In genomic region chr6:42197574-42198362, GRCh38 we compare ENCODE assay signal across 10 cellular contexts. TPM values are rescaled to one million over a fixed set of nuclear protein-coding genes. Genes with fewer than 3 reads are reported as not detected.
DNase-seq lines count a peak whose midpoint lies in the region; TF ChIP-seq lines count a peak whose summit lies in the region.
"Had no signal": no experiment of that assay in that cellular context is flagged by ENCODE, and none has a peak within 500 bp of the region (broad histone marks: within the 10 kb centered on the region; RNA-seq: fewer than 3 reads in every experiment).

No MANE protein-coding gene starts in this region.

- H3K9me3 ChIP-seq in SK-N-SH (no peaks in the 10 kb centered on the region), spleen (no peaks in the 10 kb centered on the region), MG63 (no peaks in the 10 kb centered on the region)

- H3K4me2 ChIP-seq in SK-N-SH: peak overlapping the region; percentile 47

- H2AFZ ChIP-seq in SK-N-SH (ENCODE audit: low read depth): no peak overlapping the region

- TF ChIP-seq RAD21 in SK-N-SH (IDR thresholded peaks at IDR 0.05; ENCODE audit: low read length): no peak

- DNase-seq in AG20443 (ENCODE audit: low spot score): peak; percentile 61
- peak; percentile 34 for DNase-seq in GF-D8 (lab: John Stamatoyannopoulos, UW)
- no peak for DNase-seq in SK-N-SH
- DNase-seq in head of caudate nucleus: peak in 31 of 42 donors; percentile 9 to 78 (median 47)
- DNase-seq in GM13977 (ENCODE audit: low spot score): no peak
- DNase-seq in spleen: no peak
- DNase-seq in activated CD8-positive, alpha-beta memory T cell treated with anti-CD3 and anti-CD28 coated beads for 24 hours: no peak
- no peak for DNase-seq in MG63
- DNase-seq: effector CD4-positive, alpha-beta T cell; naive B cell had no signal

- H3K4me1 ChIP-seq in SK-N-SH (ENCODE audit: control insufficient read depth in 1 of 2, insufficient read depth in 2 of 2, low read depth in 1 of 2, low read length in 1 of 2) (peaks cover 0 to 31% of the 10 kb centered on the region in 2 experiments; a peak in 3 of 4 replicates), spleen (no peaks in the 10 kb centered on the region)

- no peak for TF ChIP-seq POLR2A in spleen (IDR thresholded peaks at IDR 0.05)

- TF ChIP-seq CTCF in SK-N-SH (IDR thresholded peaks at IDR 0.05): peak; percentile 17; the same call in 1 of the 2 replicates
- TF ChIP-seq CTCF in GM13977 (IDR thresholded peaks at IDR 0.05; ENCODE audit: extremely low read depth, insufficient read depth, missing control alignments): no peak
- TF ChIP-seq CTCF in spleen (IDR thresholded peaks at IDR 0.05 in 8 of 11, conservative IDR thresholded peaks at IDR 0.05 in 3 of 11): no peak

- H3K9ac ChIP-seq in SK-N-SH: peak overlapping the region; percentile 16; the same call in 1 of the 2 replicates

- no peaks in the 10 kb centered on the region for H3K9me2 ChIP-seq in SK-N-SH

- peaks cover 59% of the 10 kb centered on the region for H3F3A ChIP-seq in SK-N-SH (replicated peaks; ENCODE audit: insufficient read depth)

- H3K79me2 ChIP-seq in SK-N-SH (ENCODE audit: insufficient read depth): no peaks in the 10 kb centered on the region

- peaks cover 4% of the 10 kb centered on the region; the same call in 1 of the 2 replicates for H4K20me1 ChIP-seq in SK-N-SH (ENCODE audit: insufficient read depth)

- H3K36me3 ChIP-seq in SK-N-SH (replicated peaks in 1 of 2; ENCODE audit: control insufficient read depth in 1 of 2, insufficient read depth in 2 of 2, low read length in 1 of 2) (peaks cover 0 to 6% of the 10 kb centered on the region in 2 experiments), spleen (peaks cover 0 to 17% (median 1%) of the 10 kb centered on the region in 6 donors), MG63 (no peaks in the 10 kb centered on the region)

- WGBS in SK-N-SH (ENCODE audit: low lambda C conversion rate): 51% methylated on average over 13 of the region's 13 CpGs
- 69 to 85% (median 73%) methylated on average over 13 of the region's 13 CpGs for WGBS in spleen, 5 donors

- intact Hi-C loops in head of caudate nucleus (cut with DNase I): no loop called here
- intact Hi-C loops in spleen (cut with DNase I; ENCODE audit: low total_unique reads): no loop called here

- H3K27ac ChIP-seq in SK-N-SH (ENCODE audit: low read depth in 2 of 2, low read length in 1 of 2) (peak overlapping the region; percentile 11 to 94), spleen (peak overlapping the region in 1 of 8 donors; percentile 6)

- TF ChIP-seq EP300 in SK-N-SH (IDR thresholded peaks at IDR 0.05; ENCODE audit: borderline replicate concordance in 1 of 2, low read depth in 1 of 2, low read length in 1 of 2): peak in 1 of 2 experiments; percentile 55; a peak in 1 of 4 replicates

- no peak overlapping the region for H3K4me3 ChIP-seq in SK-N-SH (ENCODE audit: low read depth in 2 of 2, low read length in 1 of 2)
- H3K4me3 ChIP-seq in spleen: no peak overlapping the region
- H3K4me3 ChIP-seq in MG63: no peak overlapping the region

- POLR2A ChIA-PET in SK-N-SH (lab: Yijun Ruan, JAX): no interaction called here

- H3K27me3 ChIP-seq in SK-N-SH (ENCODE audit: insufficient read depth) (no peaks in the 10 kb centered on the region), spleen (replicated peaks in 1 of 7) (no peaks in the 10 kb centered on the region), MG63 (no peaks in the 10 kb centered on the region)

- CTCF ChIA-PET in SK-N-SH (lab: Yijun Ruan, JAX): interaction anchor here (2.9 kb wide), 1 partner anchor 17 kb away, joined by 11 read pairs; no protein-coding TSS in a partner anchor

- in situ Hi-C loops in GM13977 (cut with MboI; ENCODE audit: low pct_unique_long_range_greater_than_20kb, low sequenced_read_pairs, unreplicated experiment): no loop called here

TF ChIP-seq in SK-N-SH, 30 proteins besides CTCF, POLR2A, EP300 and RAD21 (continues in another document):
- TF ChIP-seq FOXM1 (IDR thresholded peaks at IDR 0.05; ENCODE audit: low read depth) (no peak), USF1 (IDR thresholded peaks at IDR 0.05; ENCODE audit: borderline replicate concordance, low read depth) (no peak), PBX3 (IDR thresholded peaks at IDR 0.05) (peak; percentile 78), POLR2AphosphoS5 (IDR thresholded peaks at IDR 0.05; ENCODE audit: low read depth, low read length) (no peak; the same call in 1 of the 2 replicates), TEAD4 (IDR thresholded peaks at IDR 0.05; ENCODE audit: borderline replicate concordance, insufficient read depth) (no peak), SIN3A (IDR thresholded peaks at IDR 0.05; ENCODE audit: borderline replicate concordance, low read depth, low read length) (no peak), RXRA (IDR thresholded peaks at IDR 0.05; ENCODE audit: borderline replicate concordance, low read depth) (no peak), GABPA (IDR thresholded peaks at IDR 0.05; ENCODE audit: low read depth) (no peak; the same call in 1 of the 2 replicates), FOXJ3 (CRISPR knock-in tag; IDR thresholded peaks at IDR 0.05) (no peak), NFIC (IDR thresholded peaks at IDR 0.05; ENCODE audit: borderline replicate concordance) (peak; percentile 62), ELF1 (IDR thresholded peaks at IDR 0.05) (peak; percentile 48; the same call in 1 of the 2 replicates), YY1 (IDR thresholded peaks at IDR 0.05; ENCODE audit: low read depth) (no peak), RCOR1 (IDR thresholded peaks at IDR 0.05; ENCODE audit: low read length) (no peak), JUND (IDR thresholded peaks at IDR 0.05) (peak; percentile 67; the same call in 1 of the 2 replicates), TCF12 (IDR thresholded peaks at IDR 0.05) (peak; percentile 74), USF2 (IDR thresholded peaks at IDR 0.05; ENCODE audit: borderline replicate concordance, low read depth, low read length) (no peak), RFX5 (IDR thresholded peaks at IDR 0.05; ENCODE audit: low read length) (no peak)
- TF ChIP-seq, protein P1, sequence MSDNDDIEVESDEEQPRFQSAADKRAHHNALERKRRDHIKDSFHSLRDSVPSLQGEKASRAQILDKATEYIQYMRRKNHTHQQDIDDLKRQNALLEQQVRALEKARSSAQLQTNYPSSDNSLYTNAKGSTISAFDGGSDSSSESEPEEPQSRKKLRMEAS (IDR thresholded peaks at IDR 0.05; ENCODE audit: low read depth): peak; percentile 61; the same call in 1 of the 2 replicates

RNA-seq across cellular contexts. Expression of gene GUCA1B, which starts 3.0 kb away (rescaled TPM):
- polyA plus RNA-seq in SK-N-SH (2012; rRNA removed): 1.0 and 1.2 TPM in 2 replicates
- polyA plus RNA-seq in SK-N-SH (2012; cell fraction: cytosol; rRNA removed): 0.51 and 0.79 TPM in 2 replicates
- 2.2 and 2.4 TPM in 2 replicates for polyA plus RNA-seq in SK-N-SH (2012; cell fraction: nucleus; rRNA removed)
- 1 to 10 TPM; 1.2 to 2.6 (median 1.9) TPM for total RNA-seq in spleen
- under 1 TPM; 0.70 to 0.87 (median 0.83) TPM for polyA plus RNA-seq in spleen
- total RNA-seq in MG63 (2014; rRNA removed; shearing (Covaris generic); ENCODE audit: low replicate concordance): not detected in 2 replicates

RNA-seq across cellular contexts. Expression of gene MRPS10, which starts 19.9 kb away (rescaled TPM):
- polyA plus RNA-seq in SK-N-SH (2012; rRNA removed): 29.8 and 35.5 TPM in 2 replicates
- polyA plus RNA-seq in SK-N-SH (2012; cell fraction: cytosol; rRNA removed): 47.9 and 55.7 TPM in 2 replicates
- 6.6 and 12.2 TPM in 2 replicates for polyA plus RNA-seq in SK-N-SH (2012; cell fraction: nucleus; rRNA removed)
- 10 to 100 TPM; 25.1 to 32.3 (median 27.7) TPM for total RNA-seq in spleen
- polyA plus RNA-seq in spleen: 10 to 100 TPM; 17.2 to 26.1 (median 18.0) TPM
- total RNA-seq in MG63 (2014; rRNA removed; shearing (Covaris generic); ENCODE audit: low replicate concordance): 61.9 and 65.5 TPM in 2 replicates

RNA-seq across cellular contexts. Expression of gene GUCA1A, which starts 24.6 kb away (rescaled TPM):
- 0.77 and 0.88 TPM in 2 replicates for polyA plus RNA-seq in SK-N-SH (2012; rRNA removed)
- polyA plus RNA-seq in SK-N-SH (2012; cell fraction: cytosol; rRNA removed): 0.68 and 1.3 TPM in 2 replicates
- 0.29 and 0.39 TPM in 2 replicates for polyA plus RNA-seq in SK-N-SH (2012; cell fraction: nucleus; rRNA removed)
- not detected for total RNA-seq in spleen
- polyA plus RNA-seq in spleen: under 1 TPM in 1 of 3 donors, not detected in 2; 0.11 TPM
- total RNA-seq in MG63 (2014; rRNA removed; shearing (Covaris generic); ENCODE audit: low replicate concordance): not detected in 2 replicates

RNA-seq across cellular contexts. Expression of gene C6orf132, which starts 55.3 kb away (rescaled TPM):
- polyA plus RNA-seq in SK-N-SH (2012; rRNA removed) (not detected in 2 replicates), spleen (under 1 TPM; 0.11 to 0.17 (median 0.13) TPM)
- polyA plus RNA-seq in SK-N-SH (2012; cell fraction: cytosol; rRNA removed): not detected in 2 replicates
- polyA plus RNA-seq in SK-N-SH (2012; cell fraction: nucleus; rRNA removed): not detected in 2 replicates
- total RNA-seq in spleen: under 1 TPM in 4 of 7 donors, not detected in 3; 0.05 to 0.27 (median 0.19) TPM
- total RNA-seq in MG63 (2014; rRNA removed; shearing (Covaris generic); ENCODE audit: low replicate concordance): 0.07 and 0.17 TPM in 2 replicates

Comparison
In these comparisons a context has a peak if more than half of its experiments do, and no peak if none do; other contexts are left out.
1. DNase-seq: peak in AG20443 (single experiment), GF-D8 (single experiment) and head of caudate nucleus (31 of 42); none in SK-N-SH (single experiment), GM13977 (single experiment), spleen (single experiment), activated CD8-positive, alpha-beta memory T cell treated with anti-CD3 and anti-CD28 coated beads for 24 hours (single experiment) and MG63 (single experiment).